Comparison of ENCODE assay signal across 30 cellular contexts in genomic region chr13:79621902-79622301, GRCh38.
"Had no signal": no experiment of that assay in that cellular context is flagged by ENCODE, and none has a peak within 500 bp of the region (broad histone marks: within the 10 kb centered on the region; RNA-seq: fewer than 3 reads in every experiment).

No MANE protein-coding gene starts in this region.

- H3K4me3 Mint-ChIP-seq: central memory CD8-positive, alpha-beta T cell; dendritic cell treated with granulocyte-macrophage colony-stimulating factor and Interleukin-4, amounts not matched to agents 40 ng/mL and 50 ng/mL, for 4 days; endodermal cell; memory B cell; naive thymus-derived CD8-positive, alpha-beta T cell; neural crest cell had no signal

- H3K27me3 ChIP-seq: brain microvascular endothelial cell, gastrocnemius medialis, pancreas, spleen, tibial nerve had no signal

- H3K36me3 ChIP-seq: brain microvascular endothelial cell, gastrocnemius medialis, pancreas, spleen, tibial nerve had no signal

- H3K27ac ChIP-seq: brain microvascular endothelial cell, gastrocnemius medialis, pancreas, psoas muscle, spleen, tibial nerve, VCaP had no signal

- H3K4me3 ChIP-seq: gastrocnemius medialis, pancreas, psoas muscle, spleen, tibial nerve had no signal

- H3K4me1 ChIP-seq: gastrocnemius medialis, psoas muscle, spleen, tibial nerve had no signal

- DNase-seq: activated CD4-positive, alpha-beta T cell treated with anti-CD3 and anti-CD28 coated beads for 48 hours; activated CD4-positive, alpha-beta T cell treated with anti-CD3 and anti-CD28 coated beads, Interleukin-2, amount 50 U/mL, for 48 hours; activated CD8-positive, alpha-beta memory T cell treated with anti-CD3 and anti-CD28 coated beads for 24 hours; activated CD8-positive, alpha-beta memory T cell treated with anti-CD3 and anti-CD28 coated beads, Interleukin-2, amount 50 U/mL, for 4 hours; activated gamma-delta T cell treated with Interleukin-2 at 50 U/mL for 16 hours; activated naive CD4-positive, alpha-beta T cell treated with anti-CD3 and anti-CD28 coated beads, Interleukin-2, amount 50 U/mL, for 16 hours; activated T-cell treated with anti-CD3 and anti-CD28 coated beads, Interleukin-2, amount 50 U/mL, for 1 hour; amniotic stem cell; brain microvascular endothelial cell; endodermal cell; gastrocnemius medialis; glutamatergic neuron; left colon; naive thymus-derived CD8-positive, alpha-beta T cell; nucleus accumbens; pancreas; psoas muscle; right cardiac atrium; spleen; stimulated activated naive CD4-positive, alpha-beta T cell treated with Interleukin-2 at 50 U/mL for 16 hours; T-helper 9 cell had no signal

- H3K9me3 ChIP-seq: gastrocnemius medialis, pancreas, psoas muscle, spleen, tibial nerve had no signal

- H3K4me1 Mint-ChIP-seq: central memory CD8-positive, alpha-beta T cell; endodermal cell; memory B cell; naive thymus-derived CD8-positive, alpha-beta T cell; neural crest cell had no signal

- H3K9me3 Mint-ChIP-seq: central memory CD8-positive, alpha-beta T cell; endodermal cell had no signal

- H3K27ac Mint-ChIP-seq: dendritic cell treated with granulocyte-macrophage colony-stimulating factor and Interleukin-4, amounts not matched to agents 40 ng/mL and 50 ng/mL, for 4 days; endodermal cell; memory B cell; naive thymus-derived CD8-positive, alpha-beta T cell had no signal

- H3K36me3 Mint-ChIP-seq: memory B cell; naive thymus-derived CD8-positive, alpha-beta T cell had no signal

- H3K27me3 Mint-ChIP-seq: dendritic cell treated with granulocyte-macrophage colony-stimulating factor and Interleukin-4, amounts not matched to agents 40 ng/mL and 50 ng/mL, for 4 days had no signal

- FAIRE-seq: astrocyte, islet of Langerhans, pancreas, TTC549 had no signal

- ATAC-seq: gastrocnemius medialis; left colon; naive thymus-derived CD8-positive, alpha-beta T cell; pancreas; psoas muscle; right cardiac atrium had no signal
